In genomic region chr14:43754838-43755237, GRCh38 we compare ENCODE assay signal across 1 cellular context.
TF ChIP-seq lines count a peak whose summit lies in the region.

No MANE protein-coding gene starts in this region.

TF ChIP-seq in GM23338, 12 proteins besides CTCF, POLR2A, EP300 and RAD21:
- TF ChIP-seq ZNF462 (CRISPR knock-in tag; IDR thresholded peaks at IDR 0.05) (peak; percentile 45), CREB1 (CRISPR knock-in tag; IDR thresholded peaks at IDR 0.05; ENCODE audit: low read depth) (peak; percentile 22; the same call in 1 of the 2 replicates), STAT1 (IDR thresholded peaks at IDR 0.05; ENCODE audit: unreplicated experiment) (no peak), ZNF331 (CRISPR knock-in tag; IDR thresholded peaks at IDR 0.05; ENCODE audit: low read depth) (no peak), EZH2 (IDR thresholded peaks at IDR 0.05; ENCODE audit: low read depth, unreplicated experiment) (no peak), NANOG (IDR thresholded peaks at IDR 0.05; ENCODE audit: borderline replicate concordance) (peak; percentile 49; the same call in 1 of the 2 replicates)
